Comparison of ENCODE assay signal across 13 cellular contexts in the genomic region with DNA sequence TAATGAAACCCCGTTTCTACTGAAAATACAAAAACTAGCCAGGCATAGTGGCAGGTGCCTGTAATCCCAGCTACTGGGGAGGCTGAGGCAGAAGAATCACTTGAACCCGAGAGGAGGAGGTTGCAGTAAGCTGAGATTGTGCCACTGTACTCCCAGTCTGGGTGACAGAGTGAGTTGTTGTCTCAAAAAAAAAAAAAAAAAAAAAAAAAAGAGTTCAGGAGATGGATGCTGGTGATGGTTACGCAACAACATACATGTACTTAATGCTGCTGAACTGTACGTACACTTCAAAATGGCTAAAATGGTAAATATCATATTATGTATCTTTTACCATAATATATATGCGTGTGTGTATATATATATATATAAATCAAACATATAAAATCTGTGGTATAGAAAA. TPM values are rescaled to one million over a fixed set of nuclear protein-coding genes. Genes with fewer than 3 reads are reported as not detected.
DNase-seq lines count a peak whose midpoint lies in the region; ATAC-seq and TF ChIP-seq lines count a peak whose summit lies in the region.
"Had no signal": no experiment of that assay in that cellular context is flagged by ENCODE, and none has a peak within 500 bp of the region (broad histone marks: within the 10 kb centered on the region; RNA-seq: fewer than 3 reads in every experiment).

No MANE protein-coding gene starts in this region.

- no peak overlapping the region for H3K4me2 ChIP-seq in hepatocyte

- H3K9me3 ChIP-seq in right atrium auricular region = no peaks in the 10 kb centered on the region
- no peaks in the 10 kb centered on the region for H3K9me3 ChIP-seq in hepatocyte (ENCODE audit: low read depth)
- H3K9me3 ChIP-seq in vagina = no peaks in the 10 kb centered on the region
- H3K9me3 ChIP-seq: thyroid gland had no signal

- H3K4me1 ChIP-seq in right atrium auricular region (peaks cover 0 to 100% of the 10 kb centered on the region in 2 donors), hepatocyte (ENCODE audit: insufficient read depth) (peaks cover 79% of the 10 kb centered on the region), vagina (peaks cover 98% of the 10 kb centered on the region)

- H2AFZ ChIP-seq in hepatocyte = no peak overlapping the region

- peaks cover 95% of the 10 kb centered on the region for H3K79me2 ChIP-seq in hepatocyte

- H3K27ac Mint-ChIP-seq in activated naive CD8-positive, alpha-beta T cell treated with anti-CD3 and anti-CD28 coated beads, Interleukin-2, amount 50 U/mL, for 24 hours = peak overlapping the region; percentile 87
- H3K27ac Mint-ChIP-seq in stimulated activated memory B cell treated with anti-CD40 and anti-IgM and Interleukin-4, amounts not matched to agents 10 μg/mL and 1 μg/mL and 100 μg/mL, for 72 hours = no peak overlapping the region
- H3K27ac Mint-ChIP-seq in T-helper 2 cell treated with Interferon-gamma antibody and Interleukin-4, amounts not matched to agents 5 μg/mL and 100 μg/mL, for 36 hours = no peak overlapping the region

- no peak for DNase-seq in right atrium auricular region (ENCODE audit: low spot score)
- DNase-seq in Right ventricle myocardium superior = no peak
- DNase-seq in activated naive CD8-positive, alpha-beta T cell treated with anti-CD3 and anti-CD28 coated beads, Interleukin-2, amount 50 U/mL, for 24 hours = no peak
- no peak for DNase-seq in hepatocyte (ENCODE audit: low spot score)
- DNase-seq in vagina (ENCODE audit: extremely low spot score in 2 of 2) = no peak
- no peak for DNase-seq in T-helper 2 cell treated with Interferon-gamma antibody and Interleukin-4, amounts not matched to agents 5 μg/mL and 100 μg/mL, for 36 hours (ENCODE audit: low spot score)
- DNase-seq: effector CD8-positive, alpha-beta T cell; NCI-H1930; stimulated activated CD4-positive, alpha-beta T cell treated with anti-CD3 and anti-CD28 coated beads, Interleukin-4, amount 100 ng/mL, for 1 hour; thyroid gland; WERI-Rb-1 had no signal

- ATAC-seq in Right ventricle myocardium superior (ENCODE audit: poor library complexity) = no peak
- ATAC-seq in activated naive CD8-positive, alpha-beta T cell treated with anti-CD3 and anti-CD28 coated beads, Interleukin-2, amount 50 U/mL, for 24 hours = no peak
- no peak for ATAC-seq in stimulated activated memory B cell treated with anti-CD40 and anti-IgM and Interleukin-4, amounts not matched to agents 10 μg/mL and 1 μg/mL and 100 μg/mL, for 72 hours
- no peak for ATAC-seq in HG03097 (IDR thresholded peaks at IDR 0.05; ENCODE audit: low FRiP score, unreplicated experiment)

- no peaks in the 10 kb centered on the region for H3K9me2 ChIP-seq in hepatocyte (replicated peaks; ENCODE audit: insufficient read depth)

- no peak overlapping the region for H3K4me3 ChIP-seq in right atrium auricular region
- no peak overlapping the region for H3K4me3 ChIP-seq in hepatocyte
- H3K4me3 ChIP-seq in vagina = no peak overlapping the region
- H3K4me3 ChIP-seq: thyroid gland had no signal

- H3K27me3 ChIP-seq in right atrium auricular region = no peaks in the 10 kb centered on the region
- no peaks in the 10 kb centered on the region for H3K27me3 ChIP-seq in hepatocyte
- no peaks in the 10 kb centered on the region for H3K27me3 ChIP-seq in vagina
- H3K27me3 ChIP-seq: thyroid gland had no signal

- TF ChIP-seq CTCF in right atrium auricular region (IDR thresholded peaks at IDR 0.05) = no peak
- no peak for TF ChIP-seq CTCF in hepatocyte (IDR thresholded peaks at IDR 0.05; ENCODE audit: poor library complexity)
- TF ChIP-seq CTCF in vagina (IDR thresholded peaks at IDR 0.05) = no peak

- TF ChIP-seq POLR2A in vagina (IDR thresholded peaks at IDR 0.05) = no peak

- peaks cover 6% of the 10 kb centered on the region for H4K20me1 ChIP-seq in hepatocyte (ENCODE audit: insufficient read depth, poor library complexity, severe bottlenecking)

- H3K36me3 ChIP-seq in right atrium auricular region (no peaks in the 10 kb centered on the region), hepatocyte (replicated peaks; ENCODE audit: insufficient read depth, low read depth) (no peaks in the 10 kb centered on the region), vagina (no peaks in the 10 kb centered on the region)
- H3K36me3 ChIP-seq: thyroid gland, WERI-Rb-1 had no signal

- peaks cover 3% of the 10 kb centered on the region for H3K36me3 Mint-ChIP-seq in activated naive CD8-positive, alpha-beta T cell treated with anti-CD3 and anti-CD28 coated beads, Interleukin-2, amount 50 U/mL, for 24 hours (ENCODE audit: low read depth)
- no peaks in the 10 kb centered on the region for H3K36me3 Mint-ChIP-seq in stimulated activated memory B cell treated with anti-CD40 and anti-IgM and Interleukin-4, amounts not matched to agents 10 μg/mL and 1 μg/mL and 100 μg/mL, for 72 hours
- H3K36me3 Mint-ChIP-seq in T-helper 2 cell treated with Interferon-gamma antibody and Interleukin-4, amounts not matched to agents 5 μg/mL and 100 μg/mL, for 36 hours (ENCODE audit: low read depth) = peaks cover 1% of the 10 kb centered on the region

- H3K27ac ChIP-seq in right atrium auricular region = peak overlapping the region; percentile 72 to 92
- H3K27ac ChIP-seq in hepatocyte = peak overlapping the region; percentile 34
- H3K27ac ChIP-seq in vagina = peak overlapping the region; percentile 69
- H3K27ac ChIP-seq: WERI-Rb-1 had no signal

- 82% methylated on average over 5 of the region's 5 CpGs for WGBS in hepatocyte (ENCODE audit: low lambda C conversion rate, missing lambda C conversion rate)

- H3K4me3 Mint-ChIP-seq in activated naive CD8-positive, alpha-beta T cell treated with anti-CD3 and anti-CD28 coated beads, Interleukin-2, amount 50 U/mL, for 24 hours = no peak overlapping the region
- H3K4me3 Mint-ChIP-seq in stimulated activated memory B cell treated with anti-CD40 and anti-IgM and Interleukin-4, amounts not matched to agents 10 μg/mL and 1 μg/mL and 100 μg/mL, for 72 hours = no peak overlapping the region
- H3K4me3 Mint-ChIP-seq in T-helper 2 cell treated with Interferon-gamma antibody and Interleukin-4, amounts not matched to agents 5 μg/mL and 100 μg/mL, for 36 hours = no peak overlapping the region

- no peaks in the 10 kb centered on the region for H3K27me3 Mint-ChIP-seq in activated naive CD8-positive, alpha-beta T cell treated with anti-CD3 and anti-CD28 coated beads, Interleukin-2, amount 50 U/mL, for 24 hours
- peaks cover 42% of the 10 kb centered on the region for H3K27me3 Mint-ChIP-seq in stimulated activated memory B cell treated with anti-CD40 and anti-IgM and Interleukin-4, amounts not matched to agents 10 μg/mL and 1 μg/mL and 100 μg/mL, for 72 hours
- no peaks in the 10 kb centered on the region for H3K27me3 Mint-ChIP-seq in T-helper 2 cell treated with Interferon-gamma antibody and Interleukin-4, amounts not matched to agents 5 μg/mL and 100 μg/mL, for 36 hours (ENCODE audit: low read depth)

- peaks cover 94% of the 10 kb centered on the region for H3K4me1 Mint-ChIP-seq in activated naive CD8-positive, alpha-beta T cell treated with anti-CD3 and anti-CD28 coated beads, Interleukin-2, amount 50 U/mL, for 24 hours
- H3K4me1 Mint-ChIP-seq in stimulated activated memory B cell treated with anti-CD40 and anti-IgM and Interleukin-4, amounts not matched to agents 10 μg/mL and 1 μg/mL and 100 μg/mL, for 72 hours = peaks cover 9% of the 10 kb centered on the region
- H3K4me1 Mint-ChIP-seq in T-helper 2 cell treated with Interferon-gamma antibody and Interleukin-4, amounts not matched to agents 5 μg/mL and 100 μg/mL, for 36 hours (ENCODE audit: low read depth) = peaks cover 29% of the 10 kb centered on the region

- intact Hi-C loops in Right ventricle myocardium superior (cut with DNase I) = no loop called here
- intact Hi-C loops in vagina (cut with DNase I) = no loop called here

- no peaks in the 10 kb centered on the region for H3K9me3 Mint-ChIP-seq in activated naive CD8-positive, alpha-beta T cell treated with anti-CD3 and anti-CD28 coated beads, Interleukin-2, amount 50 U/mL, for 24 hours
- H3K9me3 Mint-ChIP-seq in stimulated activated memory B cell treated with anti-CD40 and anti-IgM and Interleukin-4, amounts not matched to agents 10 μg/mL and 1 μg/mL and 100 μg/mL, for 72 hours = no peaks in the 10 kb centered on the region
- H3K9me3 Mint-ChIP-seq in T-helper 2 cell treated with Interferon-gamma antibody and Interleukin-4, amounts not matched to agents 5 μg/mL and 100 μg/mL, for 36 hours = no peaks in the 10 kb centered on the region

RNA-seq across cellular contexts. Expression of gene ACTN1, which starts 29.0 kb away (rescaled TPM):
- total RNA-seq in right atrium auricular region (100 to 1,000 TPM; 170 to 316 TPM), Right ventricle myocardium superior (92.5 TPM), hepatocyte (82.2 and 88.0 TPM in 2 replicates), vagina (209 TPM)
- 157 and 163 TPM in 2 replicates for polyA plus RNA-seq in hepatocyte
